In the genomic region with DNA sequence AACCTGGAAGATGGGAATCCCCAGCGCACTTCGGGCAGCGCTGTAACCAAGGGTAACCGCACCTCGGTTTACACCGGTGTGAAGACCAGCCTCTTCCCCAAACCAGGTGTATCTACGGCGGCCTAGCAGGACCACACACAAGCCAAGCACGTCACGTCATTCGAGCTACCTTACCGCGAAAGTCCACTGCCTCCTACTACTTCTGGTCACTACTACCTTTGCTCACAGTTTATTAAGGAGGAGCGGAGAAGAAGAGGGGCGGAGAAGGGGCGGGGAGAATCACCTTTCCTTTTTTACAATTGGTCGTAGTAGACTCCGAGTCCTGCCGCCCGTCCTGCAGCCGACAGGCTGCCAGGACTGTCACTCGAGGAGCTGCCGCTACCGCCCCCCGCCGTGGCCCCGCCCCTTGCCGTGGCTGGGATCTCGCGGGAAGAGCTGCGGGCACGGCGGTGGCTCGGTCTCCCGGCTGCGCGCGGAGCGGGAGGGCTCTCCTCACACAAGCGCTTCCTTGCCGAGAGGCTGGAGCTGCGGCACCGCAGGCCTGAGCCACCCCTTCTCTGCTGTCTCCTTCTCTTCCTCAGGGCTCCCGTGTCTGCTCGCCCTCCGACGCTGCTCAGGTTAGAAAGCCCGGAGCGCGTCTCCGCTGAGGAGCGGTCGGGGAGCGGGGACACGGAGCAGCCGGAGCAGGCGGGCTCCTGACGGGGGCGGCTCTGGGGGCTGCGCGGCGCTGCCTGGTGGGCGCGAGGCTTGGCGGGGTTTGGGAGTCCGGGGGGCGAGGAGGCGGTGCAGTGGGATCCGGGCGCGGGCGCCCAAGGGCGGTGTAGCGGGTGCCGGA, we compare ENCODE assay signal across 8 cellular contexts. TPM values are rescaled to one million over a fixed set of nuclear protein-coding genes. Genes with fewer than 3 reads are reported as not detected.
A peak's percentile ranks its signal among the peaks of the same experiment; 100 is the strongest.
DNase-seq lines count a peak whose midpoint lies in the region; ATAC-seq, FAIRE-seq and TF ChIP-seq lines count a peak whose summit lies in the region.

A gene (plus strand): TSS at position 495 of the 835 bp plus-strand sequence. CDS start 95,172 bp downstream, outside the sequence.

- H2AFZ ChIP-seq in OCI-LY1 (ENCODE audit: low read length) (peak within 1 kb of the TSS; percentile 96; the same call in 1 of the 2 replicates), endothelial cell of umbilical vein (ENCODE audit: low read depth, low read length) (peak within 1 kb of the TSS; percentile 97)

- no peak within 1 kb of the TSS for H3K27ac ChIP-seq in OCI-LY1 (ENCODE audit: low read depth, low read length, poor library complexity, severe bottlenecking)
- H3K27ac ChIP-seq in endothelial cell of umbilical vein (ENCODE audit: insufficient read depth, low read depth, low read length): peak within 1 kb of the TSS; percentile 78

- H3K4me2 ChIP-seq in OCI-LY1 (ENCODE audit: low read length) (peak within 1 kb of the TSS; percentile 94), endothelial cell of umbilical vein (ENCODE audit: insufficient read depth, low read length) (peak within 1 kb of the TSS; percentile 95)

- H3K9ac ChIP-seq in OCI-LY1 (ENCODE audit: low read length): peak within 1 kb of the TSS; percentile 88
- peak within 1 kb of the TSS; percentile 96 for H3K9ac ChIP-seq in endothelial cell of umbilical vein (replicated peaks; ENCODE audit: extremely low read depth, insufficient read depth, low read length)

- POLR2A ChIA-PET in endothelial cell of umbilical vein (lab: Charles Lee): interaction anchor here (0.9 to 1.6 kb wide), 6 partner anchors 14 to 137 kb away, joined by 3 to 12 read pairs (median 3); no protein-coding TSS in a partner anchor

- dilution Hi-C loops in endothelial cell of umbilical vein (cut with MboI; ENCODE audit: extremely low pct_ligation_motif_present, low sequenced_read_pairs): no loop called here

- TF ChIP-seq CTCF in OCI-LY1 (IDR thresholded peaks at IDR 0.05; ENCODE audit: low read length): no peak
- TF ChIP-seq CTCF in endothelial cell of umbilical vein (IDR thresholded peaks at IDR 0.05; ENCODE audit: extremely low read depth in 1 of 2, insufficient read depth in 1 of 2, low read depth in 1 of 2, low read length in 2 of 2): no peak
- TF ChIP-seq CTCF in mesothelial cell of epicardium (IDR thresholded peaks at IDR 0.05; ENCODE audit: unreplicated experiment): no peak

- H3K4me1 ChIP-seq in OCI-LY1 (ENCODE audit: insufficient read depth, low read length, severe bottlenecking): peaks cover 13% of the 10 kb centered on the region
- peaks cover 46% of the 10 kb centered on the region for H3K4me1 ChIP-seq in endothelial cell of umbilical vein (ENCODE audit: control insufficient read depth, extremely low read depth, insufficient read depth, low read length)

- DNase-seq in D341Med (ENCODE audit: low spot score) (peak; percentile 99), HuH-7 (ENCODE audit: low spot score) (peak; percentile 96), activated T-cell treated with anti-CD3 and anti-CD28 coated beads for 1 hour (ENCODE audit: low read depth) (peak; percentile 87), endothelial cell of umbilical vein (ENCODE audit: low read depth, low spot score) (peak; percentile 98), mesothelial cell of epicardium (ENCODE audit: low spot score in 2 of 2, unreplicated experiment in 2 of 2) (peak; percentile 97 to 98)
- peak; percentile 81 to 83 for DNase-seq in stimulated activated CD8-positive, alpha-beta memory T cell treated with anti-CD3 and anti-CD28 coated beads, Interleukin-15, amount 100 ng/mL, for 4 hours (ENCODE audit: low read depth in 2 of 2)

- H3K36me3 ChIP-seq in OCI-LY1 (ENCODE audit: insufficient read depth, low read length): no peaks in the 10 kb centered on the region
- H3K36me3 ChIP-seq in endothelial cell of umbilical vein (ENCODE audit: control insufficient read depth in 2 of 2, extremely low read depth in 1 of 2, insufficient read depth in 2 of 2, low read length in 2 of 2): no peaks in the 10 kb centered on the region

- CTCF ChIA-PET in endothelial cell of umbilical vein (lab: Charles Lee): interaction anchor here (0.8 to 3.9 kb wide), 15 partner anchors 11 to 234 kb away, joined by 3 to 29 read pairs (median 4); no protein-coding TSS in a partner anchor

- H3K9me2 ChIP-seq in OCI-LY1 (ENCODE audit: low read depth, low read length): no peaks in the 10 kb centered on the region

- no TSS peak for BruUV-seq in endothelial cell of umbilical vein (replicated peaks; lab: Mats Ljungman, UMichigan)

- ATAC-seq in GM21515 (IDR thresholded peaks at IDR 0.05; ENCODE audit: unreplicated experiment): peak; percentile 93

- H3K9me3 ChIP-seq in OCI-LY1 (ENCODE audit: low read length): no peaks in the 10 kb centered on the region
- no peaks in the 10 kb centered on the region for H3K9me3 ChIP-seq in endothelial cell of umbilical vein (replicated peaks; ENCODE audit: control insufficient read depth, insufficient read depth, low read length)

- no peaks in the 10 kb centered on the region for H4K20me1 ChIP-seq in OCI-LY1 (ENCODE audit: insufficient read depth, low read length)
- peaks cover 2% of the 10 kb centered on the region for H4K20me1 ChIP-seq in endothelial cell of umbilical vein (replicated peaks; ENCODE audit: control insufficient read depth, extremely low read depth, insufficient read depth, low read length)

- H3K27me3 ChIP-seq in OCI-LY1 (ENCODE audit: insufficient read depth, low read length): no peaks in the 10 kb centered on the region; the same call in 1 of the 2 replicates
- H3K27me3 ChIP-seq in endothelial cell of umbilical vein (ENCODE audit: control insufficient read depth in 2 of 2, insufficient read depth in 2 of 2, low read length in 2 of 2): no peaks in the 10 kb centered on the region

- intact Hi-C loops in endothelial cell of umbilical vein (cut with micrococcal nuclease): loop anchor here (1.0 to 5.0 kb wide), 7 partner anchors 47 to 254 kb away; a partner anchor contains a TSS

- H3K4me3 ChIP-seq in OCI-LY1 (ENCODE audit: low read depth, low read length, poor library complexity, severe bottlenecking) (peak within 1 kb of the TSS; percentile 87), endothelial cell of umbilical vein (replicated peaks in 1 of 3; ENCODE audit: insufficient read depth in 1 of 3, low read depth in 1 of 3, low read length in 3 of 3) (peak within 1 kb of the TSS; percentile 91 to 99 (median 96))

- TF ChIP-seq POLR2A in endothelial cell of umbilical vein (IDR thresholded peaks at IDR 0.05; ENCODE audit: low read depth, low read length): peak; percentile 95

- peak; percentile 93 for FAIRE-seq in endothelial cell of umbilical vein (lab: Jason Lieb, UNC)

- H3K4me1 Mint-ChIP-seq in mesothelial cell of epicardium: peaks cover 28% of the 10 kb centered on the region

- H3K36me3 Mint-ChIP-seq in mesothelial cell of epicardium: no peaks in the 10 kb centered on the region

- H3K27me3 Mint-ChIP-seq in mesothelial cell of epicardium (ENCODE audit: low read depth): no peaks in the 10 kb centered on the region

- H3K79me2 ChIP-seq in OCI-LY1 (ENCODE audit: insufficient read depth, low read length) (no peaks in the 10 kb centered on the region), endothelial cell of umbilical vein (ENCODE audit: control insufficient read depth, insufficient read depth, low read length) (peaks cover 46% of the 10 kb centered on the region)

- H3K4me3 Mint-ChIP-seq in mesothelial cell of epicardium: peak within 1 kb of the TSS; percentile 95

- H3K27ac Mint-ChIP-seq in mesothelial cell of epicardium: peak within 1 kb of the TSS; percentile 97

- H3F3A ChIP-seq in OCI-LY1 (ENCODE audit: insufficient read depth, low read length): no peaks in the 10 kb centered on the region

- H3K9me1 ChIP-seq in endothelial cell of umbilical vein (replicated peaks; ENCODE audit: control insufficient read depth, extremely low read depth, insufficient read depth, low read length): no peaks in the 10 kb centered on the region

- H3K9me3 Mint-ChIP-seq in mesothelial cell of epicardium: no peaks in the 10 kb centered on the region

TF ChIP-seq in endothelial cell of umbilical vein, 7 proteins besides CTCF, POLR2A, EP300 and RAD21:
- TF ChIP-seq, protein P1, sequence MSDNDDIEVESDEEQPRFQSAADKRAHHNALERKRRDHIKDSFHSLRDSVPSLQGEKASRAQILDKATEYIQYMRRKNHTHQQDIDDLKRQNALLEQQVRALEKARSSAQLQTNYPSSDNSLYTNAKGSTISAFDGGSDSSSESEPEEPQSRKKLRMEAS (IDR thresholded peaks at IDR 0.05; ENCODE audit: insufficient read depth, insufficient read length): no peak
- TF ChIP-seq POLR2AphosphoS5 (IDR thresholded peaks at IDR 0.05; ENCODE audit: insufficient read depth, low read depth, low read length): peak; percentile 93

RNA-seq across cellular contexts. Expression of the gene that starts here (rescaled TPM):
- total RNA-seq in endothelial cell of umbilical vein: 79.8 and 86.6 TPM in 2 replicates
- 45.4 and 48.1 TPM in 2 replicates for polyA plus RNA-seq in endothelial cell of umbilical vein
- 57.1 and 60.9 TPM in 2 replicates for polyA plus RNA-seq in endothelial cell of umbilical vein (2011; cell fraction: cytosol; rRNA removed)
- polyA plus RNA-seq in endothelial cell of umbilical vein (2011; cell fraction: nucleus; rRNA removed): 53.8 and 63.7 TPM in 2 replicates
- polyA plus RNA-seq in endothelial cell of umbilical vein (2012): 55.5 and 102 TPM in 2 replicates
- 95.8 and 97.0 TPM in 2 replicates for polyA minus RNA-seq in endothelial cell of umbilical vein
- polyA minus RNA-seq in endothelial cell of umbilical vein (2011; cell fraction: cytosol; rRNA and poly(A)+ RNA removed): 9.9 TPM
- polyA minus RNA-seq in endothelial cell of umbilical vein (2011; cell fraction: nucleus; rRNA and poly(A)+ RNA removed): 62.0 and 86.7 TPM in 2 replicates
- 19.6 to 22.0 TPM (median 19.7 TPM) in 3 replicates for total RNA-seq in mesothelial cell of epicardium
